In the genomic region with DNA sequence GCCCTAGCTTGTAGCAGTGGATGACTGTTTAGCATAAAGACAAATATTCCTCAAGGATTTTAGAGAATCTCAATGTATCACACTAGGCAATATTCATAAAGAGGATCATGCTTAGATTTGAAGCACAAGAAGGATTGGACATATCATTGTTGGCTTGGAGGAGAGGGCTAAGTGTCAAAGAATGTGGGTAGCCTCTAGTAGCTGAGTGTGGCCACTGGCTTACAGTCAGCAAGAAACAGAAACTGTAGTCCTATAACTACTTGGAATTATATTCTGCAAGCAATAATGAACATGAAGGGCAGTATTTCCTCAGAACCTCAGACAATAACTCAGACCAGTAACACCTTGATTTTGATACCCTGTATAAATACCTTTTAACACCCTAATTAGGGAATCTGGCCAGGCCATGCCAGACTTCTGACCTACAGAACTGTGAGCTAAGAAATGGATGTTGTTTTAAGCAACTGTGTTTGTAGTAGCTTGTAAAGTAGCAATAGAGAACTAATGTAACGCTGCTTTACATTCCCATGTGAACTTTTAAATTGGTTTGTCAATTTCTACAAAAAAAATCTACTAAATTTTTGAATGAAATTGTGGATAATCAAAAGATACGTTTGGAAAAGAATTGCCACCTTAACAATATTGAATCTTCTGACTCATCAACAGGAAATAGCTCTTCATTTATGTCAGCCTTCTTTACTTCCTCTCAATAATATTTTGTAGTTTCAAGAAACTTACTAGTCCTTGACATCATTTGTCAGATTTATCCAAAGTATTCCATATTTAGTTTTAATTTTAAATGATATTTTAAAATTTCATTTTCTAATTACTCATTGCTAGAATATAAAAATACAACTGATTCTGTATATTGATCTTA, we compare ENCODE assay signal across 14 cellular contexts.
DNase-seq lines count a peak whose midpoint lies in the region; ATAC-seq and TF ChIP-seq lines count a peak whose summit lies in the region.
"Had no signal": no experiment of that assay in that cellular context is flagged by ENCODE, and none has a peak within 500 bp of the region (broad histone marks: within the 10 kb centered on the region; RNA-seq: fewer than 3 reads in every experiment).

No MANE protein-coding gene starts in this region.

- H3K9me3 ChIP-seq in thyroid gland: no peaks in the 10 kb centered on the region
- H3K9me3 ChIP-seq: stomach had no signal

- ATAC-seq in sciatic nerve: no peak
- ATAC-seq: WTC11 had no signal

- H3K27ac ChIP-seq in ACC112 (ENCODE audit: low read depth, low read length): peak overlapping the region; percentile 79
- no peak overlapping the region for H3K27ac ChIP-seq in thyroid gland
- H3K27ac ChIP-seq: PC-9, stomach had no signal

- H3K4me1 ChIP-seq in ACC112 (ENCODE audit: control insufficient read depth, insufficient read depth, low read length, unreplicated experiment) (peaks cover 36% of the 10 kb centered on the region), thyroid gland (no peaks in the 10 kb centered on the region)
- H3K4me1 ChIP-seq: stomach had no signal

- DNase-seq in HS-27A (ENCODE audit: low read depth): peak; percentile 58
- peak; percentile 43 for DNase-seq in astrocyte of the hippocampus (ENCODE audit: low read depth, low spot score)
- DNase-seq in iris pigment epithelial cell (ENCODE audit: low read depth): peak; percentile 58
- DNase-seq in SK-N-DZ (ENCODE audit: low spot score): no peak
- no peak for DNase-seq in sciatic nerve (ENCODE audit: low spot score)
- no peak for DNase-seq in cerebellum (ENCODE audit: low spot score)
- DNase-seq in thyroid gland: no peak
- DNase-seq: AML-193; NCI-H2081; PC-9; stimulated activated CD4-positive, alpha-beta T cell treated with anti-CD3 and anti-CD28 coated beads, Interleukin-15, amount 100 ng/mL, for 24 hours; stomach had no signal

- H3K79me2 ChIP-seq in ACC112 (ENCODE audit: control insufficient read depth, insufficient read depth, low read length, unreplicated experiment): no peaks in the 10 kb centered on the region

- intact Hi-C loops in sciatic nerve (cut with DNase I): no loop called here
- intact Hi-C loops in thyroid gland (cut with DNase I): no loop called here

- TF ChIP-seq POLR2A in thyroid gland (IDR thresholded peaks at IDR 0.05): no peak

- peak overlapping the region; percentile 77 for H2AFZ ChIP-seq in ACC112 (ENCODE audit: low read length, unreplicated experiment)
- H2AFZ ChIP-seq: PC-9 had no signal

- H3K27me3 ChIP-seq in ACC112 (ENCODE audit: insufficient read depth, low read length): no peaks in the 10 kb centered on the region
- H3K27me3 ChIP-seq in thyroid gland: no peaks in the 10 kb centered on the region
- H3K27me3 ChIP-seq: stomach had no signal

- H3K4me3 ChIP-seq in ACC112 (ENCODE audit: low read depth, low read length) (peak overlapping the region; percentile 18; the same call in 1 of the 2 replicates), thyroid gland (replicated peaks in 1 of 3) (no peak overlapping the region)
- H3K4me3 ChIP-seq: PC-9, stomach had no signal

- no peaks in the 10 kb centered on the region for H3K36me3 ChIP-seq in ACC112 (ENCODE audit: insufficient read depth, low read length)
- no peaks in the 10 kb centered on the region for H3K36me3 ChIP-seq in thyroid gland
- H3K36me3 ChIP-seq: stomach had no signal

- 45 to 49% methylated on average over 2 of the region's 2 CpGs for WGBS in thyroid gland, 2 donors

- no peak for TF ChIP-seq CTCF in thyroid gland (IDR thresholded peaks at IDR 0.05)

Comparison
In these comparisons a context has a peak if more than half of its experiments do, and no peak if none do; other contexts are left out.
1. DNase-seq: peak in HS-27A (single experiment), astrocyte of the hippocampus (single experiment) and iris pigment epithelial cell (single experiment); none in SK-N-DZ (single experiment), sciatic nerve (single experiment), cerebellum (single experiment) and thyroid gland (0 of 2).